2 cellular contexts compared by ENCODE assay signal in the genomic region with DNA sequence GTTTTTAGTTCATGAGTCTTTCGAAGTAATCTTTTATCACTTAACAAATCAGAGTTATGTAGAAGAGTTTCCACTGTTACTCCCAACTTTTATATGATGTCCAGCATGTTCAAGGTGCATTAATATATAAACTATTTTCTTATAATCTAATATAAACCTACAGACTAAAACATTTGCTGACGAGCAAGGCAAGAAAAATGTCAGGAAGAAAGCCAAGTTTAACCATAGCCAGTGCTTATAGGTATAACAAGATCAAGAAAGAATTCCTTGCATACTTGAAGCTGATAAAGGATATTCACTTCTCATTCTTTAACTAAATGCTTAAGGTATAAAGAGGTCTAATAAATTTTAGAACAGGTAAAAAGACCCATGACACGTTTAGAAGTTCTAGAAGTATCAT.
TF ChIP-seq lines count a peak whose summit lies in the region.

No MANE protein-coding gene starts in this region.

TF ChIP-seq in HCT116, 20 proteins besides CTCF, POLR2A, EP300 and RAD21 (continued from another document):
- TF ChIP-seq MAX (IDR thresholded peaks at IDR 0.05) = no peak
- TF ChIP-seq ZNF274 (IDR thresholded peaks at IDR 0.05; ENCODE audit: low read depth, low read length) = no peak
- no peak for TF ChIP-seq FOSL1 (IDR thresholded peaks at IDR 0.05; ENCODE audit: low read depth)
- TF ChIP-seq SP1 (IDR thresholded peaks at IDR 0.05; ENCODE audit: low read depth) = no peak
- no peak for TF ChIP-seq SIN3A (IDR thresholded peaks at IDR 0.05; ENCODE audit: low read depth)
- TF ChIP-seq CEBPB (IDR thresholded peaks at IDR 0.05; ENCODE audit: low read depth) = no peak
- no peak for TF ChIP-seq ELF1 (IDR thresholded peaks at IDR 0.05; ENCODE audit: borderline replicate concordance, low read depth)
- no peak for TF ChIP-seq JUND (IDR thresholded peaks at IDR 0.05)

TF ChIP-seq in GM23338, 12 proteins besides CTCF, POLR2A, EP300 and RAD21 (continued from another document):
- TF ChIP-seq, protein P1, sequence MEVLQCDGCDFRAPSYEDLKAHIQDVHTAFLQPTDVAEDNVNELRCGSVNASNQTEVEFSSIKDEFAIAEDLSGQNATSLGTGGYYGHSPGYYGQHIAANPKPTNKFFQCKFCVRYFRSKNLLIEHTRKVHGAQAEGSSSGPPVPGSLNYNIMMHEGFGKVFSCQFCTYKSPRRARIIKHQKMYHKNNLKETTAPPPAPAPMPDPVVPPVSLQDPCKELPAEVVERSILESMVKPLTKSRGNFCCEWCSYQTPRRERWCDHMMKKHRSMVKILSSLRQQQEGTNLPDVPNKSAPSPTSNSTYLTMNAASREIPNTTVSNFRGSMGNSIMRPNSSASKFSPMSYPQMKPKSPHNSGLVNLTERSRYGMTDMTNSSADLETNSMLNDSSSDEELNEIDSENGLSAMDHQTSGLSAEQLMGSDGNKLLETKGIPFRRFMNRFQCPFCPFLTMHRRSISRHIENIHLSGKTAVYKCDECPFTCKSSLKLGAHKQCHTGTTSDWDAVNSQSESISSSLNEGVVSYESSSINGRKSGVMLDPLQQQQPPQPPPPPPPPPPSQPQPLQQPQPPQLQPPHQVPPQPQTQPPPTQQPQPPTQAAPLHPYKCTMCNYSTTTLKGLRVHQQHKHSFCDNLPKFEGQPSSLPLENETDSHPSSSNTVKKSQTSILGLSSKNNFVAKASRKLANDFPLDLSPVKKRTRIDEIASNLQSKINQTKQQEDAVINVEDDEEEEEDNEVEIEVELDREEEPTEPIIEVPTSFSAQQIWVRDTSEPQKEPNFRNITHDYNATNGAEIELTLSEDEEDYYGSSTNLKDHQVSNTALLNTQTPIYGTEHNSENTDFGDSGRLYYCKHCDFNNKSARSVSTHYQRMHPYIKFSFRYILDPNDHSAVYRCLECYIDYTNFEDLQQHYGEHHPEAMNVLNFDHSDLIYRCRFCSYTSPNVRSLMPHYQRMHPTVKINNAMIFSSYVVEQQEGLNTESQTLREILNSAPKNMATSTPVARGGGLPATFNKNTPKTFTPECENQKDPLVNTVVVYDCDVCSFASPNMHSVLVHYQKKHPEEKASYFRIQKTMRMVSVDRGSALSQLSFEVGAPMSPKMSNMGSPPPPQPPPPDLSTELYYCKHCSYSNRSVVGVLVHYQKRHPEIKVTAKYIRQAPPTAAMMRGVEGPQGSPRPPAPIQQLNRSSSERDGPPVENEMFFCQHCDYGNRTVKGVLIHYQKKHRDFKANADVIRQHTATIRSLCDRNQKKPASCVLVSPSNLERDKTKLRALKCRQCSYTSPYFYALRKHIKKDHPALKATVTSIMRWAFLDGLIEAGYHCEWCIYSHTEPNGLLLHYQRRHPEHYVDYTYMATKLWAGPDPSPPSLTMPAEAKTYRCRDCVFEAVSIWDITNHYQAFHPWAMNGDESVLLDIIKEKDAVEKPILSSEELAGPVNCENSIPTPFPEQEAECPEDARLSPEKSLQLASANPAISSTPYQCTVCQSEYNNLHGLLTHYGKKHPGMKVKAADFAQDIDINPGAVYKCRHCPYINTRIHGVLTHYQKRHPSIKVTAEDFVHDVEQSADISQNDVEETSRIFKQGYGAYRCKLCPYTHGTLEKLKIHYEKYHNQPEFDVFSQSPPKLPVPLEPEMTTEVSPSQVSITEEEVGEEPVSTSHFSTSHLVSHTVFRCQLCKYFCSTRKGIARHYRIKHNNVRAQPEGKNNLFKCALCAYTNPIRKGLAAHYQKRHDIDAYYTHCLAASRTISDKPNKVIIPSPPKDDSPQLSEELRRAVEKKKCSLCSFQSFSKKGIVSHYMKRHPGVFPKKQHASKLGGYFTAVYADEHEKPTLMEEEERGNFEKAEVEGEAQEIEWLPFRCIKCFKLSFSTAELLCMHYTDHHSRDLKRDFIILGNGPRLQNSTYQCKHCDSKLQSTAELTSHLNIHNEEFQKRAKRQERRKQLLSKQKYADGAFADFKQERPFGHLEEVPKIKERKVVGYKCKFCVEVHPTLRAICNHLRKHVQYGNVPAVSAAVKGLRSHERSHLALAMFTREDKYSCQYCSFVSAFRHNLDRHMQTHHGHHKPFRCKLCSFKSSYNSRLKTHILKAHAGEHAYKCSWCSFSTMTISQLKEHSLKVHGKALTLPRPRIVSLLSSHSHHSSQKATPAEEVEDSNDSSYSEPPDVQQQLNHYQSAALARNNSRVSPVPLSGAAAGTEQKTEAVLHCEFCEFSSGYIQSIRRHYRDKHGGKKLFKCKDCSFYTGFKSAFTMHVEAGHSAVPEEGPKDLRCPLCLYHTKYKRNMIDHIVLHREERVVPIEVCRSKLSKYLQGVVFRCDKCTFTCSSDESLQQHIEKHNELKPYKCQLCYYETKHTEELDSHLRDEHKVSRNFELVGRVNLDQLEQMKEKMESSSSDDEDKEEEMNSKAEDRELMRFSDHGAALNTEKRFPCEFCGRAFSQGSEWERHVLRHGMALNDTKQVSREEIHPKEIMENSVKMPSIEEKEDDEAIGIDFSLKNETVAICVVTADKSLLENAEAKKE (CRISPR knock-in tag; IDR thresholded peaks at IDR 0.05) = no peak
- TF ChIP-seq EZH2 (IDR thresholded peaks at IDR 0.05; ENCODE audit: low read depth, unreplicated experiment) = no peak
- TF ChIP-seq, protein P2, sequence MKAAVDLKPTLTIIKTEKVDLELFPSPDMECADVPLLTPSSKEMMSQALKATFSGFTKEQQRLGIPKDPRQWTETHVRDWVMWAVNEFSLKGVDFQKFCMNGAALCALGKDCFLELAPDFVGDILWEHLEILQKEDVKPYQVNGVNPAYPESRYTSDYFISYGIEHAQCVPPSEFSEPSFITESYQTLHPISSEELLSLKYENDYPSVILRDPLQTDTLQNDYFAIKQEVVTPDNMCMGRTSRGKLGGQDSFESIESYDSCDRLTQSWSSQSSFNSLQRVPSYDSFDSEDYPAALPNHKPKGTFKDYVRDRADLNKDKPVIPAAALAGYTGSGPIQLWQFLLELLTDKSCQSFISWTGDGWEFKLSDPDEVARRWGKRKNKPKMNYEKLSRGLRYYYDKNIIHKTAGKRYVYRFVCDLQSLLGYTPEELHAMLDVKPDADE (IDR thresholded peaks at IDR 0.05) = no peak
- no peak for TF ChIP-seq EZH2phosphoT487 (IDR thresholded peaks at IDR 0.05; ENCODE audit: unreplicated experiment)
- TF ChIP-seq STAT1 (IDR thresholded peaks at IDR 0.05; ENCODE audit: unreplicated experiment) = no peak
- no peak for TF ChIP-seq ZNF331 (CRISPR knock-in tag; IDR thresholded peaks at IDR 0.05; ENCODE audit: low read depth)
- no peak for TF ChIP-seq POLR2AphosphoS5 (IDR thresholded peaks at IDR 0.05; ENCODE audit: low read depth)
- no peak for TF ChIP-seq JUNB (IDR thresholded peaks at IDR 0.05; ENCODE audit: unreplicated experiment)
- TF ChIP-seq, protein P3, sequence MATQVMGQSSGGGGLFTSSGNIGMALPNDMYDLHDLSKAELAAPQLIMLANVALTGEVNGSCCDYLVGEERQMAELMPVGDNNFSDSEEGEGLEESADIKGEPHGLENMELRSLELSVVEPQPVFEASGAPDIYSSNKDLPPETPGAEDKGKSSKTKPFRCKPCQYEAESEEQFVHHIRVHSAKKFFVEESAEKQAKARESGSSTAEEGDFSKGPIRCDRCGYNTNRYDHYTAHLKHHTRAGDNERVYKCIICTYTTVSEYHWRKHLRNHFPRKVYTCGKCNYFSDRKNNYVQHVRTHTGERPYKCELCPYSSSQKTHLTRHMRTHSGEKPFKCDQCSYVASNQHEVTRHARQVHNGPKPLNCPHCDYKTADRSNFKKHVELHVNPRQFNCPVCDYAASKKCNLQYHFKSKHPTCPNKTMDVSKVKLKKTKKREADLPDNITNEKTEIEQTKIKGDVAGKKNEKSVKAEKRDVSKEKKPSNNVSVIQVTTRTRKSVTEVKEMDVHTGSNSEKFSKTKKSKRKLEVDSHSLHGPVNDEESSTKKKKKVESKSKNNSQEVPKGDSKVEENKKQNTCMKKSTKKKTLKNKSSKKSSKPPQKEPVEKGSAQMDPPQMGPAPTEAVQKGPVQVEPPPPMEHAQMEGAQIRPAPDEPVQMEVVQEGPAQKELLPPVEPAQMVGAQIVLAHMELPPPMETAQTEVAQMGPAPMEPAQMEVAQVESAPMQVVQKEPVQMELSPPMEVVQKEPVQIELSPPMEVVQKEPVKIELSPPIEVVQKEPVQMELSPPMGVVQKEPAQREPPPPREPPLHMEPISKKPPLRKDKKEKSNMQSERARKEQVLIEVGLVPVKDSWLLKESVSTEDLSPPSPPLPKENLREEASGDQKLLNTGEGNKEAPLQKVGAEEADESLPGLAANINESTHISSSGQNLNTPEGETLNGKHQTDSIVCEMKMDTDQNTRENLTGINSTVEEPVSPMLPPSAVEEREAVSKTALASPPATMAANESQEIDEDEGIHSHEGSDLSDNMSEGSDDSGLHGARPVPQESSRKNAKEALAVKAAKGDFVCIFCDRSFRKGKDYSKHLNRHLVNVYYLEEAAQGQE (IDR thresholded peaks at IDR 0.05; ENCODE audit: unreplicated experiment) = no peak
- no peak for TF ChIP-seq CREB1 (CRISPR knock-in tag; IDR thresholded peaks at IDR 0.05; ENCODE audit: low read depth)
